ENCODE assay signal across 1 cellular context in genomic region chr3:45002680-45003079, GRCh38.
TF ChIP-seq lines count a peak whose summit lies in the region.

No MANE protein-coding gene starts in this region.

TF ChIP-seq in GM12878, 131 proteins besides CTCF, POLR2A, EP300 and RAD21:
- TF ChIP-seq, protein P1, sequence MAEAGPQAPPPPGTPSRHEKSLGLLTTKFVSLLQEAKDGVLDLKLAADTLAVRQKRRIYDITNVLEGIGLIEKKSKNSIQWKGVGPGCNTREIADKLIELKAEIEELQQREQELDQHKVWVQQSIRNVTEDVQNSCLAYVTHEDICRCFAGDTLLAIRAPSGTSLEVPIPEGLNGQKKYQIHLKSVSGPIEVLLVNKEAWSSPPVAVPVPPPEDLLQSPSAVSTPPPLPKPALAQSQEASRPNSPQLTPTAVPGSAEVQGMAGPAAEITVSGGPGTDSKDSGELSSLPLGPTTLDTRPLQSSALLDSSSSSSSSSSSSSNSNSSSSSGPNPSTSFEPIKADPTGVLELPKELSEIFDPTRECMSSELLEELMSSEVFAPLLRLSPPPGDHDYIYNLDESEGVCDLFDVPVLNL (IDR thresholded peaks at IDR 0.05; ENCODE audit: low read depth, low read length): no peak
- TF ChIP-seq MTA2 (IDR thresholded peaks at IDR 0.05; ENCODE audit: low read depth): no peak
- TF ChIP-seq, protein P2, sequence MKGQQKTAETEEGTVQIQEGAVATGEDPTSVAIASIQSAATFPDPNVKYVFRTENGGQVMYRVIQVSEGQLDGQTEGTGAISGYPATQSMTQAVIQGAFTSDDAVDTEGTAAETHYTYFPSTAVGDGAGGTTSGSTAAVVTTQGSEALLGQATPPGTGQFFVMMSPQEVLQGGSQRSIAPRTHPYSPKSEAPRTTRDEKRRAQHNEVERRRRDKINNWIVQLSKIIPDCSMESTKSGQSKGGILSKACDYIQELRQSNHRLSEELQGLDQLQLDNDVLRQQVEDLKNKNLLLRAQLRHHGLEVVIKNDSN (IDR thresholded peaks at IDR 0.05; ENCODE audit: borderline replicate concordance, extremely low read length, insufficient read depth, low read depth, low read length): no peak
